12 cellular contexts compared by ENCODE assay signal in the genomic region with DNA sequence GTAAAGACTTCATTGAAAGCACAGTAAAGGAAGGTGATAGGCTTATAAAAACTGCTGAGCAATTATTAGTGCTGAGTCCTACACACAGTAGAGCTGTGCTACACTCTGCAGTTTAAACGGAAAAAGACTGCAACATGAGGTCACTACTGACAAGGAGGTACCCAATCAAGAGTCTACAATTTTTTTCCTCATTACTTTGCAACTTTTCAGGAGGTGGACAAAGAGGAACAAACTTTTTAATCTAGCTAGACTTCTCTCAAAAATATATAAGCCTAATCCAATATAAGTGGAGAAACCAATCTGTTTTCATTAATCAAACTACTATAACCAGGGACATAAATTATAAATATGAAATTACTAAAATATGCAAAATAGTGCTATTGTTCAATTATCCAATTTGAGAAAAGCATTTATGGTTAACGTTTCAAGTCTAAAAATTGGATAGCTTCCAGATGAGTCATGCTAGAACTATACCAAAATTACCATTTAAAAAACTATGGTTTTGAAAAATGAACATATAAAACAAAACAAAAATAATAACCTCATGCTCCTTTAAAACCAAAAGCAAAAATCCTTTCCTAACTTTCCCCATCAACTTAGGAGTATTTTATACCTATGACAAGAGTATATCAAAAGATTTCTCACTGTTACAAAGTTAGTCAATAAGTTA. TPM values are rescaled to one million over a fixed set of nuclear protein-coding genes. Genes with fewer than 3 reads are reported as not detected.
DNase-seq lines count a peak whose midpoint lies in the region; ATAC-seq and TF ChIP-seq lines count a peak whose summit lies in the region.
"Had no signal": no experiment of that assay in that cellular context is flagged by ENCODE, and none has a peak within 500 bp of the region (broad histone marks: within the 10 kb centered on the region; RNA-seq: fewer than 3 reads in every experiment).

No MANE protein-coding gene starts in this region.

- ATAC-seq in RWPE2 (ENCODE audit: low read depth), result peak; percentile 29; the same call in 1 of the 3 replicates
- ATAC-seq in sciatic nerve, result peak; percentile 65
- no peak for ATAC-seq in GM19452 (IDR thresholded peaks at IDR 0.05; ENCODE audit: unreplicated experiment)

- H3K27ac ChIP-seq in RWPE2 (ENCODE audit: poor library complexity, severe bottlenecking), result peak overlapping the region; percentile 7
- H3K27ac ChIP-seq: 22Rv1 had no signal

- H3K4me1 ChIP-seq in RWPE2 (ENCODE audit: insufficient read depth, poor library complexity, severe bottlenecking), result peaks cover 18% of the 10 kb centered on the region

- peak; percentile 3 for DNase-seq in NCI-H146 (lab: John Stamatoyannopoulos, UW)
- no peak for DNase-seq in NCI-H146 treated with DMSO at 0.1 percent for 48 hours (lab: John Stamatoyannopoulos, UW; ENCODE audit: unreplicated experiment)
- no peak for DNase-seq in RWPE2 (ENCODE audit: low spot score)
- peak; percentile 72 for DNase-seq in fibroblast of peridontal ligament (ENCODE audit: extremely low read depth)
- DNase-seq in sciatic nerve (ENCODE audit: low spot score), result no peak
- DNase-seq in activated CD8-positive, alpha-beta memory T cell treated with anti-CD3 and anti-CD28 coated beads, Interleukin-2, amount 50 U/mL, for 48 hours, result no peak
- DNase-seq in NCI-H2227 (lab: John Stamatoyannopoulos, UW; ENCODE audit: unreplicated experiment), result no peak
- DNase-seq: activated naive CD4-positive, alpha-beta T cell treated with anti-CD3 and anti-CD28 coated beads, Interleukin-2, amount 50 U/mL, for 16 hours; mesendoderm; SHP77 had no signal

- peaks cover 29% of the 10 kb centered on the region for H3K36me3 ChIP-seq in RWPE2 (ENCODE audit: low read depth)

- no peaks in the 10 kb centered on the region for H3K9me3 ChIP-seq in RWPE2 (ENCODE audit: severe bottlenecking)

- no peaks in the 10 kb centered on the region for H3K27me3 ChIP-seq in RWPE2 (ENCODE audit: insufficient read depth, poor library complexity, severe bottlenecking)

- no peak overlapping the region for H3K4me3 ChIP-seq in RWPE2 (ENCODE audit: severe bottlenecking)

- no peak for TF ChIP-seq CTCF in RWPE2 (IDR thresholded peaks at IDR 0.05; ENCODE audit: poor library complexity, severe bottlenecking)

- intact Hi-C loops in sciatic nerve (cut with DNase I), result no loop called here

RNA-seq across cellular contexts. Expression of gene FAM13B, which starts 37.7 kb away (rescaled TPM):
- total RNA-seq in sciatic nerve, result 82.4 TPM

Comparison
In these comparisons a context has a peak if more than half of its experiments do, and no peak if none do; other contexts are left out.
1. DNase-seq: peak in NCI-H146 (single experiment) and fibroblast of peridontal ligament (single experiment); none in NCI-H146 treated with DMSO at 0.1 percent for 48 hours (single experiment), RWPE2 (single experiment), sciatic nerve (single experiment), activated CD8-positive, alpha-beta memory T cell treated with anti-CD3 and anti-CD28 coated beads, Interleukin-2, amount 50 U/mL, for 48 hours (single experiment) and NCI-H2227 (single experiment).